13 cellular contexts compared by ENCODE assay signal in the genomic region with DNA sequence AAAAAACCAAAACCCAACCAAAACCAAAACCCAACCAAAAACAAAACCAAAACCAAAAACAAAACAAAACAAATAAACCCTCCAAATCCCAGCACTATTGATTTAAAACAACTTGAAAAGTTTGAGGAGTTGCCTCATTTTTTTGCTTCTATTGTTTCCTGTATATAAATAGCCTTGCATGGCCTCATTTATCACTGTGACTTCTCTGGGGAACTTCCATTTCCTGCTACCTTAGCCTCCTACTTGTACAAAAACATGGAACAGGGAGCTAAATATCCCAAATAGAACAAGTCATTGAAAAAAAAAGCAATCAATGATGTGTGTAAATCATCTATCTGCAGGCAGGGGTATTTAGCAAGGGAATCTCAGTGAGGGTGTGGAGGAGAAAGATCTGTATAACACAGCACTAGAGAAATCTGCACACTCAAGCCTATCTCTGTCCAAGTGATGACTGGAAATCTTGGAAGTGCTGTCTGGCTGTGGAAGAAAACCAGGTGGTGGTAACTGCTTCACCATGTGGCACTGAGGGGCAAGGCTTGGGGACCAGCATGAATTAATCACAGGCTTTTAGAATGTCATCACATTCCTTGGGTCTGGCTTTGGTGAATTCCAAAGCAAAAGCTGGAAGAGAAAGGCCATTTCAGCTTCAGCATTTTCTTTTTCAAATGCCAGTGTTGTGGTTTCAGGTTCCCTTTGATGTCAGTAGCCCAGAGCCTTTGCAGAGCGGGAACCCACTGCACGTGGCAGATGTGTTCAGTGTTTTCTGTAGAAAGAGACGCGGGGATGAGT.
DNase-seq lines count a peak whose midpoint lies in the region; ATAC-seq, FAIRE-seq and TF ChIP-seq lines count a peak whose summit lies in the region.
"Had no signal": no experiment of that assay in that cellular context is flagged by ENCODE, and none has a peak within 500 bp of the region (broad histone marks: within the 10 kb centered on the region; RNA-seq: fewer than 3 reads in every experiment).

No MANE protein-coding gene starts in this region.

- H3K23me2 ChIP-seq in H1 (ENCODE audit: low read depth, low read length) = no peaks in the 10 kb centered on the region; the same call in 1 of the 2 replicates

- H2BK5ac ChIP-seq in H1 (ENCODE audit: low read depth, low read length) = no peak overlapping the region

- H3K79me1 ChIP-seq in H1 (ENCODE audit: low read depth, low read length) = no peaks in the 10 kb centered on the region

- no peak overlapping the region for H2BK15ac ChIP-seq in H1 (ENCODE audit: low read length)

- H3K79me2 ChIP-seq in H1 (ENCODE audit: control insufficient read depth in 1 of 2, insufficient read depth in 2 of 2, low read length in 2 of 2) = no peaks in the 10 kb centered on the region

- no peak overlapping the region for H3K4ac ChIP-seq in H1 (replicated peaks; ENCODE audit: insufficient read length, low read depth, low read length)

- TF ChIP-seq POLR2A in H1 (IDR thresholded peaks at IDR 0.05; ENCODE audit: control extremely low read depth in 1 of 2, low read depth in 2 of 2, low read length in 2 of 2) (no peak), GM18505 (IDR thresholded peaks at IDR 0.05; ENCODE audit: borderline replicate concordance, extremely low read depth, insufficient read depth, insufficient read length) (no peak)

- no peak overlapping the region for H4K8ac ChIP-seq in H1 (ENCODE audit: extremely low read depth, insufficient read depth, low read length)

- H2BK120ac ChIP-seq in H1 (replicated peaks; ENCODE audit: low read depth, low read length) = no peak overlapping the region

- H3K56ac ChIP-seq in H1 (replicated peaks; ENCODE audit: insufficient read length, low read depth, low read length) = no peak overlapping the region

- 65% methylated on average over 4 of the region's 4 CpGs; no CpG with 5 or more reads in 1 of the 2 experiments for WGBS in H1 (ENCODE audit: extremely low coverage in 1 of 2, insufficient coverage in 1 of 2, insufficient read length in 1 of 2, insufficient replicate concordance in 2 of 2, low coverage in 1 of 2, low lambda C conversion rate in 2 of 2, missing lambda C conversion rate in 1 of 2), 2 experiments

- no peaks in the 10 kb centered on the region for H4K20me1 ChIP-seq in H1 (replicated peaks in 1 of 2; ENCODE audit: control insufficient read depth in 1 of 2, insufficient read depth in 2 of 2, low read length in 2 of 2)

- H2AFZ ChIP-seq in H1 (ENCODE audit: low read length) = 0 out of 2 replicates have a peak overlapping the region, but pooled peaks have one; percentile 29

- no peak overlapping the region for H4K91ac ChIP-seq in H1 (replicated peaks; ENCODE audit: insufficient read length, low read length)

- TF ChIP-seq EP300 in H1 (IDR thresholded peaks at IDR 0.05; ENCODE audit: borderline replicate concordance in 1 of 2, low read depth in 2 of 2, low read length in 2 of 2) = no peak

- POLR2A ChIA-PET in H1 (lab: Charles Lee; ENCODE audit: partially characterized antibody) = no interaction called here

- no peak overlapping the region for H4K5ac ChIP-seq in H1 (ENCODE audit: insufficient read length, low read depth, low read length)

- no peak overlapping the region for H2BK20ac ChIP-seq in H1 (ENCODE audit: low read length)

- H3K9me3 ChIP-seq in H1 (ENCODE audit: insufficient read depth in 2 of 2, low read depth in 1 of 2, low read length in 1 of 2) = peaks cover 3 to 13% of the 10 kb centered on the region in 2 experiments; a peak in 3 of 4 replicates

- no peak overlapping the region for H3K18ac ChIP-seq in H1 (ENCODE audit: extremely low read depth, low read length)

- no peak for TF ChIP-seq CTCF in H1 (IDR thresholded peaks at IDR 0.05; ENCODE audit: control extremely low read depth in 1 of 3, insufficient read depth in 1 of 3, low read depth in 1 of 3, low read length in 3 of 3)

- H3K4me2 ChIP-seq in H1 (ENCODE audit: insufficient read depth in 1 of 2, low read depth in 2 of 2, low read length in 2 of 2) = no peak overlapping the region

- H3K9ac ChIP-seq in H1 (replicated peaks in 1 of 4; ENCODE audit: extremely low read depth in 1 of 4, low read depth in 3 of 4, low read length in 3 of 4) = no peak overlapping the region

- H3K14ac ChIP-seq in H1 (ENCODE audit: insufficient read length) = no peak overlapping the region

- no peak overlapping the region for H3K23ac ChIP-seq in H1 (ENCODE audit: insufficient read length)

- CTCF ChIA-PET in H1 (lab: Charles Lee; ENCODE audit: partially characterized antibody) = interaction anchor here (1.5 kb wide), 1 partner anchor 24 kb away, joined by 4 read pairs; no protein-coding TSS in a partner anchor

- DNase-seq in AG08396 (ENCODE audit: low spot score) (peak; percentile 24), HTR-8/SVneo (ENCODE audit: insufficient read length, low spot score) (peak; percentile 18), H1 (ENCODE audit: low read depth in 1 of 2, low spot score in 2 of 2) (no peak), left kidney (ENCODE audit: low read depth, low spot score) (peak; percentile 69), left lobe of liver (ENCODE audit: low spot score) (no peak), iPS-NIHi7 (ENCODE audit: extremely low spot score) (no peak)
- DNase-seq: kidney glomerular epithelial cell; NCI-H2107; NCI-H748 treated with DMSO at 0.1 percent for 48 hours; RPMI8226; stimulated activated CD8-positive, alpha-beta memory T cell treated with anti-CD3 and anti-CD28 coated beads, Interleukin-4, amount 100 ng/mL, for 48 hours had no signal

- no peak overlapping the region for H3K4me3 ChIP-seq in H1 (ENCODE audit: extremely low read depth in 1 of 4, insufficient read depth in 2 of 4, low read depth in 3 of 4, low read length in 4 of 4)

- H3K27me3 ChIP-seq in H1 (replicated peaks in 1 of 4; ENCODE audit: control insufficient read depth in 3 of 4, extremely low read depth in 1 of 4, insufficient read depth in 3 of 4, low read length in 3 of 4) = no peaks in the 10 kb centered on the region; a peak in 1 of 7 replicates

- FAIRE-seq in HTR-8/SVneo (lab: Jason Lieb, UNC) (no peak), H1 (lab: Jason Lieb, UNC) (no peak)

- H2AK5ac ChIP-seq in H1 (ENCODE audit: low read depth, low read length) = no peak overlapping the region

- no peak overlapping the region for H3K27ac ChIP-seq in H1 (ENCODE audit: low read depth, low read length)

- no peak overlapping the region for H2BK12ac ChIP-seq in H1 (ENCODE audit: low read depth, low read length)

- no peaks in the 10 kb centered on the region for H3K4me1 ChIP-seq in H1 (replicated peaks in 1 of 4; ENCODE audit: control insufficient read depth in 3 of 4, insufficient read depth in 4 of 4, low read length in 3 of 4)

- ATAC-seq in left lobe of liver (no peak), GM18505 (IDR thresholded peaks at IDR 0.05; ENCODE audit: unreplicated experiment) (no peak), HG03342 (IDR thresholded peaks at IDR 0.05; ENCODE audit: unreplicated experiment) (no peak)

- no peak for TF ChIP-seq RAD21 in H1 (IDR thresholded peaks at IDR 0.05 in 1 of 2, conservative IDR thresholded peaks at IDR 0.05 in 1 of 2; ENCODE audit: low read depth in 2 of 2, low read length in 2 of 2)

- H3K36me3 ChIP-seq in H1 (ENCODE audit: control insufficient read depth in 2 of 4, insufficient read depth in 4 of 4, low read length in 3 of 4) = no peaks in the 10 kb centered on the region; a peak in 1 of 8 replicates

TF ChIP-seq in H1, 55 proteins besides CTCF, POLR2A, EP300 and RAD21:
- no peak for TF ChIP-seq TCF12 (IDR thresholded peaks at IDR 0.05; ENCODE audit: low read depth, low read length)
- TF ChIP-seq, protein P1, sequence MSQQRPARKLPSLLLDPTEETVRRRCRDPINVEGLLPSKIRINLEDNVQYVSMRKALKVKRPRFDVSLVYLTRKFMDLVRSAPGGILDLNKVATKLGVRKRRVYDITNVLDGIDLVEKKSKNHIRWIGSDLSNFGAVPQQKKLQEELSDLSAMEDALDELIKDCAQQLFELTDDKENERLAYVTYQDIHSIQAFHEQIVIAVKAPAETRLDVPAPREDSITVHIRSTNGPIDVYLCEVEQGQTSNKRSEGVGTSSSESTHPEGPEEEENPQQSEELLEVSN (IDR thresholded peaks at IDR 0.05) = peak; percentile 53; the same call in 1 of the 2 replicates

Comparison
In these comparisons a context has a peak if more than half of its experiments do, and no peak if none do; other contexts are left out.
1. DNase-seq: peak in AG08396 (single experiment), HTR-8/SVneo (single experiment) and left kidney (single experiment); none in H1 (0 of 2), left lobe of liver (single experiment) and iPS-NIHi7 (single experiment).